In the genomic region with DNA sequence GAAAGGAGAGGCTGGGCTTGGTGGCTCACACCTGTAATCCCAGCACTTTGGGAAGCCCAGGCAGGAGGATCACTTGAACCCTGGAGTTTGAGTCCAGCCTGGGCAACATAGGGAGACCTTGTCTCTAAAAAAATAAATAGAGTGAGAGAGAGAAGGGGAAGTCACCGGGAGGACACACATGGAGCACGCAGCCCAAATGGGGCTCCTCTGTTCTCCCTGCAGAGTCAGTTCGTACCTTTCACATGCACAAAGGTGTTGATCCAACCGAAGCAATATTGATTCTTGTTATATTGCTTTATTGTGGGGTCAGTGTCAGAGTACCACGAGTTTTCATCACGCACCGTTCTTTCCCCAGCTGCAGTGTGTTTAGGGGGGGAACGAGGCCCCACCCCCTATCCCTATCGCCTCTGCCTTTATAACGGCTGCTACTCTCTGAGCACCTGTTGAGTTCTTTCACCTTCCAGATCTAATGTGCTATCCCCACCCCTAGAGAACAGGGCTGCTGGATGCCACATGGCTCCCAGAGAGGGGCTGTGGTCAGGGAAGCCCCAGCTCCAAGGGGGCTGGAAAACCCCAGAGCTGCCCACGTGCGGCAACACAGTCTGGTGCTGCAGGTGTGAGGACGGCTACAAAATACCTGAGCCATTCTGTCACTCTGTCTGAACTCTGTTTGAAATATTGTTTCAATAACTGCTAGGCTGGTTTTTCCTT, we compare ENCODE assay signal across 1 cellular context.
TF ChIP-seq lines count a peak whose summit lies in the region.

No MANE protein-coding gene starts in this region.

TF ChIP-seq in HepG2, 621 proteins besides CTCF, POLR2A, EP300 and RAD21:
- TF ChIP-seq ARNT (IDR thresholded peaks at IDR 0.05) (no peak), HOXA5 (CRISPR knock-in tag; IDR thresholded peaks at IDR 0.05) (no peak), ZNF263 (CRISPR knock-in tag; IDR thresholded peaks at IDR 0.05) (peak; percentile 68), ZNF225 (CRISPR knock-in tag; IDR thresholded peaks at IDR 0.05) (no peak), SP2 (CRISPR knock-in tag; IDR thresholded peaks at IDR 0.05) (no peak), ZSCAN12 (CRISPR knock-in tag; IDR thresholded peaks at IDR 0.05) (no peak), ZNF761 (CRISPR knock-in tag; conservative IDR thresholded peaks at IDR 0.05) (no peak), ZNF556 (CRISPR knock-in tag; IDR thresholded peaks at IDR 0.05; ENCODE audit: borderline replicate concordance) (no peak), ZNF337 (CRISPR knock-in tag; IDR thresholded peaks at IDR 0.05; ENCODE audit: borderline replicate concordance, low read depth) (no peak), GFI1 (CRISPR knock-in tag; IDR thresholded peaks at IDR 0.05; ENCODE audit: borderline replicate concordance) (no peak), ARID4A (CRISPR knock-in tag; IDR thresholded peaks at IDR 0.05; ENCODE audit: borderline replicate concordance) (0 out of 2 replicates have a peak, but pooled peaks have one; percentile 19), AGO2 (optimal IDR thresholded peaks at IDR 0.05; ENCODE audit: low read depth, low read length) (no peak), RAD51 (IDR thresholded peaks at IDR 0.05; ENCODE audit: borderline replicate concordance) (no peak), TARDBP (CRISPR knock-in tag; IDR thresholded peaks at IDR 0.05) (no peak), EEA1 (CRISPR knock-in tag; IDR thresholded peaks at IDR 0.05; ENCODE audit: borderline replicate concordance) (no peak), TGIF2 (CRISPR knock-in tag; IDR thresholded peaks at IDR 0.05) (no peak), PHF20 (CRISPR knock-in tag; IDR thresholded peaks at IDR 0.05) (no peak), SRSF4 (IDR thresholded peaks at IDR 0.05; ENCODE audit: low read depth, low read length, poor library complexity, severe bottlenecking) (no peak), MTF2 (CRISPR knock-in tag; IDR thresholded peaks at IDR 0.05; ENCODE audit: borderline replicate concordance) (0 out of 2 replicates have a peak, but pooled peaks have one; percentile 33), ZSCAN21 (CRISPR knock-in tag; IDR thresholded peaks at IDR 0.05; ENCODE audit: borderline replicate concordance) (no peak), IKZF4 (CRISPR knock-in tag; IDR thresholded peaks at IDR 0.05; ENCODE audit: borderline replicate concordance, low read depth, not compliant biosample characterization) (no peak), HNRNPK (IDR thresholded peaks at IDR 0.05; ENCODE audit: low read depth, low read length, poor library complexity, severe bottlenecking) (no peak), TRIM24 (CRISPR knock-in tag; IDR thresholded peaks at IDR 0.05) (no peak), SRSF1 (optimal IDR thresholded peaks at IDR 0.05; ENCODE audit: low read depth, low read length) (no peak), SIN3A (IDR thresholded peaks at IDR 0.05; ENCODE audit: borderline replicate concordance, low read depth, low read length) (no peak), FLYWCH1 (CRISPR knock-in tag; IDR thresholded peaks at IDR 0.05) (no peak), JUND (CRISPR knock-in tag; IDR thresholded peaks at IDR 0.05) (no peak)
- TF ChIP-seq, protein P1, sequence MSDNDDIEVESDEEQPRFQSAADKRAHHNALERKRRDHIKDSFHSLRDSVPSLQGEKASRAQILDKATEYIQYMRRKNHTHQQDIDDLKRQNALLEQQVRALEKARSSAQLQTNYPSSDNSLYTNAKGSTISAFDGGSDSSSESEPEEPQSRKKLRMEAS (IDR thresholded peaks at IDR 0.05): peak; percentile 37; the same call in 1 of the 2 replicates
- TF ChIP-seq, protein P2, sequence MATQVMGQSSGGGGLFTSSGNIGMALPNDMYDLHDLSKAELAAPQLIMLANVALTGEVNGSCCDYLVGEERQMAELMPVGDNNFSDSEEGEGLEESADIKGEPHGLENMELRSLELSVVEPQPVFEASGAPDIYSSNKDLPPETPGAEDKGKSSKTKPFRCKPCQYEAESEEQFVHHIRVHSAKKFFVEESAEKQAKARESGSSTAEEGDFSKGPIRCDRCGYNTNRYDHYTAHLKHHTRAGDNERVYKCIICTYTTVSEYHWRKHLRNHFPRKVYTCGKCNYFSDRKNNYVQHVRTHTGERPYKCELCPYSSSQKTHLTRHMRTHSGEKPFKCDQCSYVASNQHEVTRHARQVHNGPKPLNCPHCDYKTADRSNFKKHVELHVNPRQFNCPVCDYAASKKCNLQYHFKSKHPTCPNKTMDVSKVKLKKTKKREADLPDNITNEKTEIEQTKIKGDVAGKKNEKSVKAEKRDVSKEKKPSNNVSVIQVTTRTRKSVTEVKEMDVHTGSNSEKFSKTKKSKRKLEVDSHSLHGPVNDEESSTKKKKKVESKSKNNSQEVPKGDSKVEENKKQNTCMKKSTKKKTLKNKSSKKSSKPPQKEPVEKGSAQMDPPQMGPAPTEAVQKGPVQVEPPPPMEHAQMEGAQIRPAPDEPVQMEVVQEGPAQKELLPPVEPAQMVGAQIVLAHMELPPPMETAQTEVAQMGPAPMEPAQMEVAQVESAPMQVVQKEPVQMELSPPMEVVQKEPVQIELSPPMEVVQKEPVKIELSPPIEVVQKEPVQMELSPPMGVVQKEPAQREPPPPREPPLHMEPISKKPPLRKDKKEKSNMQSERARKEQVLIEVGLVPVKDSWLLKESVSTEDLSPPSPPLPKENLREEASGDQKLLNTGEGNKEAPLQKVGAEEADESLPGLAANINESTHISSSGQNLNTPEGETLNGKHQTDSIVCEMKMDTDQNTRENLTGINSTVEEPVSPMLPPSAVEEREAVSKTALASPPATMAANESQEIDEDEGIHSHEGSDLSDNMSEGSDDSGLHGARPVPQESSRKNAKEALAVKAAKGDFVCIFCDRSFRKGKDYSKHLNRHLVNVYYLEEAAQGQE (IDR thresholded peaks at IDR 0.05; ENCODE audit: borderline replicate concordance in 1 of 2, low read depth in 1 of 2, low read length in 2 of 2): no peak
- TF ChIP-seq, protein P3, sequence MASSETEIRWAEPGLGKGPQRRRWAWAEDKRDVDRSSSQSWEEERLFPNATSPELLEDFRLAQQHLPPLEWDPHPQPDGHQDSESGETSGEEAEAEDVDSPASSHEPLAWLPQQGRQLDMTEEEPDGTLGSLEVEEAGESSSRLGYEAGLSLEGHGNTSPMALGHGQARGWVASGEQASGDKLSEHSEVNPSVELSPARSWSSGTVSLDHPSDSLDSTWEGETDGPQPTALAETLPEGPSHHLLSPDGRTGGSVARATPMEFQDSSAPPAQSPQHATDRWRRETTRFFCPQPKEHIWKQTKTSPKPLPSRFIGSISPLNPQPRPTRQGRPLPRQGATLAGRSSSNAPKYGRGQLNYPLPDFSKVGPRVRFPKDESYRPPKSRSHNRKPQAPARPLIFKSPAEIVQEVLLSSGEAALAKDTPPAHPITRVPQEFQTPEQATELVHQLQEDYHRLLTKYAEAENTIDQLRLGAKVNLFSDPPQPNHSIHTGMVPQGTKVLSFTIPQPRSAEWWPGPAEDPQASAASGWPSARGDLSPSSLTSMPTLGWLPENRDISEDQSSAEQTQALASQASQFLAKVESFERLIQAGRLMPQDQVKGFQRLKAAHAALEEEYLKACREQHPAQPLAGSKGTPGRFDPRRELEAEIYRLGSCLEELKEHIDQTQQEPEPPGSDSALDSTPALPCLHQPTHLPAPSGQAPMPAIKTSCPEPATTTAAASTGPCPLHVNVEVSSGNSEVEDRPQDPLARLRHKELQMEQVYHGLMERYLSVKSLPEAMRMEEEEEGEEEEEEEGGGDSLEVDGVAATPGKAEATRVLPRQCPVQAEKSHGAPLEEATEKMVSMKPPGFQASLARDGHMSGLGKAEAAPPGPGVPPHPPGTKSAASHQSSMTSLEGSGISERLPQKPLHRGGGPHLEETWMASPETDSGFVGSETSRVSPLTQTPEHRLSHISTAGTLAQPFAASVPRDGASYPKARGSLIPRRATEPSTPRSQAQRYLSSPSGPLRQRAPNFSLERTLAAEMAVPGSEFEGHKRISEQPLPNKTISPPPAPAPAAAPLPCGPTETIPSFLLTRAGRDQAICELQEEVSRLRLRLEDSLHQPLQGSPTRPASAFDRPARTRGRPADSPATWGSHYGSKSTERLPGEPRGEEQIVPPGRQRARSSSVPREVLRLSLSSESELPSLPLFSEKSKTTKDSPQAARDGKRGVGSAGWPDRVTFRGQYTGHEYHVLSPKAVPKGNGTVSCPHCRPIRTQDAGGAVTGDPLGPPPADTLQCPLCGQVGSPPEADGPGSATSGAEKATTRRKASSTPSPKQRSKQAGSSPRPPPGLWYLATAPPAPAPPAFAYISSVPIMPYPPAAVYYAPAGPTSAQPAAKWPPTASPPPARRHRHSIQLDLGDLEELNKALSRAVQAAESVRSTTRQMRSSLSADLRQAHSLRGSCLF (CRISPR knock-in tag; IDR thresholded peaks at IDR 0.05; ENCODE audit: borderline replicate concordance): no peak
